Comparison of ENCODE assay signal across 8 cellular contexts in genomic region chr18:49459404-49460171, GRCh38. TPM values are rescaled to one million over a fixed set of nuclear protein-coding genes. Genes with fewer than 3 reads are reported as not detected.
DNase-seq lines count a peak whose midpoint lies in the region; ATAC-seq and TF ChIP-seq lines count a peak whose summit lies in the region.

No MANE protein-coding gene starts in this region.

- peak overlapping the region; percentile 82 for H3K9ac ChIP-seq in HUES64 (ENCODE audit: low read depth, low read length)

- H3K4me1 ChIP-seq in HUES64 (ENCODE audit: insufficient read depth, low read length) (peaks cover 4% of the 10 kb centered on the region; the same call in 1 of the 2 replicates), prostate gland (replicated peaks) (peaks cover 3% of the 10 kb centered on the region)

- no peak for TF ChIP-seq CTCF in 22Rv1 (IDR thresholded peaks at IDR 0.05)
- no peak for TF ChIP-seq CTCF in prostate gland (IDR thresholded peaks at IDR 0.05)

- H3K27ac ChIP-seq in 22Rv1 (peak overlapping the region; percentile 61), HUES64 (ENCODE audit: low read depth, low read length) (no peak overlapping the region), prostate gland (peak overlapping the region; percentile 80 to 89)

- no peak for TF ChIP-seq POLR2A in prostate gland (IDR thresholded peaks at IDR 0.05)

- WGBS in HUES64 = 38% methylated on average over 15 of the region's 16 CpGs
- 15% methylated on average over 16 of the region's 16 CpGs for WGBS in prostate gland

- intact Hi-C loops in prostate gland (cut with DNase I) = no loop called here

- no peaks in the 10 kb centered on the region for H3K9me3 ChIP-seq in HUES64 (ENCODE audit: insufficient read depth, low read depth, low read length)
- no peaks in the 10 kb centered on the region for H3K9me3 ChIP-seq in prostate gland

- H3K27me3 ChIP-seq in HUES64 (ENCODE audit: insufficient read depth, low read length) (peaks cover 6% of the 10 kb centered on the region; the same call in 1 of the 2 replicates), prostate gland (replicated peaks; ENCODE audit: insufficient read depth) (no peaks in the 10 kb centered on the region)

- H3K4me3 ChIP-seq in HUES64 (ENCODE audit: low read length) (peak overlapping the region; percentile 94), prostate gland (peak overlapping the region; percentile 90 to 95)

- H3K36me3 ChIP-seq in HUES64 (ENCODE audit: insufficient read depth, low read length) (no peaks in the 10 kb centered on the region), prostate gland (no peaks in the 10 kb centered on the region)

- peak; percentile 41 to 59 for DNase-seq in activated T-cell treated with anti-CD3 and anti-CD28 coated beads, Interleukin-2, amount 50 U/mL, for 48 hours
- DNase-seq in germinal center (ENCODE audit: low spot score) (peak; percentile 11), prostate gland (ENCODE audit: low spot score) (no peak), AG20443 (ENCODE audit: low spot score) (no peak)

- peak; percentile 22 for ATAC-seq in GM18517 (IDR thresholded peaks at IDR 0.05; ENCODE audit: unreplicated experiment)
- ATAC-seq in GM18519 (IDR thresholded peaks at IDR 0.05; ENCODE audit: low FRiP score, unreplicated experiment) = no peak

RNA-seq across cellular contexts. Expression of gene DYM, which starts 0.9 kb away (rescaled TPM):
- polyA plus RNA-seq in HUES64 (2013, experiment 1 of 2) = 41.1 TPM
- polyA plus RNA-seq in HUES64 (2013, experiment 2 of 2) = 40.1 TPM
- total RNA-seq in prostate gland = 10 to 100 TPM; 64.7 to 66.7 TPM

RNA-seq across cellular contexts. Expression of gene C18orf32, which starts 27.4 kb away (rescaled TPM):
- 19.2 TPM for polyA plus RNA-seq in HUES64 (2013, experiment 1 of 2)
- 22.4 TPM for polyA plus RNA-seq in HUES64 (2013, experiment 2 of 2)
- 10 to 100 TPM; 37.1 to 56.6 TPM for total RNA-seq in prostate gland

RNA-seq across cellular contexts. Expression of gene RPL17, which starts 32.7 kb away (rescaled TPM):
- polyA plus RNA-seq in HUES64 (2013, experiment 1 of 2) = 2,591 TPM
- 2,768 TPM for polyA plus RNA-seq in HUES64 (2013, experiment 2 of 2)
- 1,000 to 10,000 TPM in 1 of 2 donors, 100 to 1,000 TPM in 1; 950 to 1,861 TPM for total RNA-seq in prostate gland

Comparison
In these comparisons a context has a peak if more than half of its experiments do, and no peak if none do; other contexts are left out.
1. DNase-seq: peak in activated T-cell treated with anti-CD3 and anti-CD28 coated beads, Interleukin-2, amount 50 U/mL, for 48 hours (2 of 2) and germinal center (single experiment); none in prostate gland (single experiment) and AG20443 (single experiment).